Comparison of ENCODE assay signal across 19 cellular contexts in the genomic region with DNA sequence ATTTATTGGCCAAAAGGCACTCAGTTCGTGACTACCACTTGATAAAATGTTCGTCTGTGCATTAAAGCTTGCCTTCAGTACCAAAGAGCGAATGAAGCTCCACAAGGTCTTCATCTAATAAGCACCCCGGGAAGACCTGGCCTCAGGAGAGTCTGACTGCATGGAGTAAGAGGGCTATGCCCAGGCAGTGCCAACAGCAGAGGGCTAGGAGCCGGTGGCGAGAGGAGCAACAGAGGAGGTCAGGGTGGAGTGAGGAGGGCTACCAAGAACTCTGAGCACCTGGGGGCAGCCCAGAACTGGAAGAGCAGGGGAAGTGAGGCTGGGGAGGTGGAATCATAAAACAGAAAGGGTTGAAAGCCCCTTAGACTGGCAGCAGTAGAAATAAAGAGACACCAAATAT.
DNase-seq lines count a peak whose midpoint lies in the region; TF ChIP-seq lines count a peak whose summit lies in the region.
"Had no signal": no experiment of that assay in that cellular context is flagged by ENCODE, and none has a peak within 500 bp of the region (broad histone marks: within the 10 kb centered on the region; RNA-seq: fewer than 3 reads in every experiment).

No MANE protein-coding gene starts in this region.

- H2BK120ac ChIP-seq in trophoblast cell (ENCODE audit: insufficient read depth, low read length, poor library complexity) = no peak overlapping the region

- H3K14ac ChIP-seq in trophoblast cell (ENCODE audit: low read length) = no peak overlapping the region

- H3K4ac ChIP-seq in trophoblast cell (ENCODE audit: low read depth, low read length) = no peak overlapping the region

- H3K27ac ChIP-seq in C4-2B = peak overlapping the region; percentile 26; the same call in 1 of the 2 replicates
- no peak overlapping the region for H3K27ac ChIP-seq in esophagus muscularis mucosa (replicated peaks in 1 of 4)
- no peak overlapping the region for H3K27ac ChIP-seq in trophoblast cell (ENCODE audit: low read depth, low read length)
- no peak overlapping the region for H3K27ac ChIP-seq in sigmoid colon

- H3K9ac ChIP-seq in trophoblast cell (ENCODE audit: low read length) = no peak overlapping the region

- no peak overlapping the region for H4K91ac ChIP-seq in trophoblast cell (ENCODE audit: low read depth, low read length)

- H3K4me1 ChIP-seq in esophagus muscularis mucosa (peaks cover 9 to 30% (median 28%) of the 10 kb centered on the region in 4 donors), trophoblast cell (ENCODE audit: control insufficient read depth in 1 of 2, insufficient read depth in 2 of 2, low read length in 2 of 2) (peaks cover 9 to 10% of the 10 kb centered on the region in 2 experiments), sigmoid colon (peaks cover 0 to 25% (median 23%) of the 10 kb centered on the region in 4 donors)

- TF ChIP-seq POLR2A in NB4 (IDR thresholded peaks at IDR 0.05; ENCODE audit: extremely low read depth, insufficient read length) = no peak
- no peak for TF ChIP-seq POLR2A in esophagus muscularis mucosa (IDR thresholded peaks at IDR 0.05; ENCODE audit: low read depth)
- TF ChIP-seq POLR2A in sigmoid colon (IDR thresholded peaks at IDR 0.05) = no peak

- no peak overlapping the region for H2AFZ ChIP-seq in trophoblast cell (ENCODE audit: insufficient read depth, low read length, poor library complexity)

- no peak overlapping the region for H2AK5ac ChIP-seq in trophoblast cell (ENCODE audit: low read length)

- H4K12ac ChIP-seq in trophoblast cell (ENCODE audit: low read depth, low read length) = no peak overlapping the region

- TF ChIP-seq CTCF in C4-2B (conservative IDR thresholded peaks at IDR 0.05) (no peak), NB4 (IDR thresholded peaks at IDR 0.05; ENCODE audit: low read depth, low read length) (no peak), esophagus muscularis mucosa (IDR thresholded peaks at IDR 0.05) (no peak), sigmoid colon (IDR thresholded peaks at IDR 0.05) (no peak)

- no peak for TF ChIP-seq EP300 in esophagus muscularis mucosa (IDR thresholded peaks at IDR 0.05)
- no peak for TF ChIP-seq EP300 in sigmoid colon (IDR thresholded peaks at IDR 0.05)

- no peaks in the 10 kb centered on the region for H3K36me3 ChIP-seq in esophagus muscularis mucosa
- H3K36me3 ChIP-seq in trophoblast cell (ENCODE audit: control insufficient read depth in 1 of 2, insufficient read depth in 2 of 2, low read length in 2 of 2) = no peaks in the 10 kb centered on the region
- no peaks in the 10 kb centered on the region for H3K36me3 ChIP-seq in H7 (replicated peaks; ENCODE audit: control insufficient read depth, insufficient read depth, low read length)
- H3K36me3 ChIP-seq in sigmoid colon = no peaks in the 10 kb centered on the region

- intact Hi-C loops in esophagus muscularis mucosa (cut with DNase I) = loop anchor here (10.0 kb wide), 1 partner anchor 172 kb away; a partner anchor contains a TSS
- intact Hi-C loops in sigmoid colon (cut with DNase I) = loop anchor here (10.0 kb wide), 1 partner anchor 318 kb away; no protein-coding TSS in a partner anchor

- H3K23ac ChIP-seq in trophoblast cell (ENCODE audit: low read length) = no peak overlapping the region

- peaks cover 2% of the 10 kb centered on the region for H3K79me1 ChIP-seq in trophoblast cell (ENCODE audit: low read length)

- no peak overlapping the region for H4K8ac ChIP-seq in trophoblast cell (ENCODE audit: low read depth, low read length)

- H3K4me2 ChIP-seq in trophoblast cell (ENCODE audit: low read length) = no peak overlapping the region

- peak overlapping the region; percentile 52 for H2BK12ac ChIP-seq in trophoblast cell (ENCODE audit: low read length)

- H3K18ac ChIP-seq in trophoblast cell (ENCODE audit: low read length) = no peak overlapping the region

- H3K9me3 ChIP-seq in esophagus muscularis mucosa = peaks cover 0 to 7% (median 0%) of the 10 kb centered on the region in 4 donors
- peaks cover 2% of the 10 kb centered on the region for H3K9me3 ChIP-seq in trophoblast cell (ENCODE audit: insufficient read depth, low read depth, low read length)
- peaks cover 0 to 4% (median 0%) of the 10 kb centered on the region in 4 donors for H3K9me3 ChIP-seq in sigmoid colon

- no peak overlapping the region for H2BK5ac ChIP-seq in trophoblast cell (ENCODE audit: low read depth, low read length, poor library complexity)

- H3K4me3 ChIP-seq in NB4 (ENCODE audit: low read depth, low read length) = no peak overlapping the region
- no peak overlapping the region for H3K4me3 ChIP-seq in esophagus muscularis mucosa
- H3K4me3 ChIP-seq in trophoblast cell (ENCODE audit: low read depth, low read length) = no peak overlapping the region
- no peak overlapping the region for H3K4me3 ChIP-seq in H7 (ENCODE audit: insufficient read depth, low read depth, low read length)
- H3K4me3 ChIP-seq in sigmoid colon = no peak overlapping the region

- no peaks in the 10 kb centered on the region for H3K27me3 ChIP-seq in esophagus muscularis mucosa
- no peaks in the 10 kb centered on the region for H3K27me3 ChIP-seq in trophoblast cell (ENCODE audit: insufficient read depth, low read length)
- no peaks in the 10 kb centered on the region; the same call in 1 of the 2 replicates for H3K27me3 ChIP-seq in H7 (ENCODE audit: control insufficient read depth, insufficient read depth, low read length)
- H3K27me3 ChIP-seq in sigmoid colon = no peaks in the 10 kb centered on the region

- no peaks in the 10 kb centered on the region for H3K79me2 ChIP-seq in trophoblast cell (ENCODE audit: control insufficient read depth, insufficient read depth, low read length, poor library complexity)

- DNase-seq in NB4 (ENCODE audit: low read depth) (peak; percentile 17), esophagus muscularis mucosa (ENCODE audit: extremely low spot score) (peak; percentile 66), trophoblast cell (no peak), anterior cingulate cortex (lab: John Stamatoyannopoulos, UW) (no peak), H7 (no peak), sigmoid colon (no peak)
- DNase-seq: CD8-positive, alpha-beta T cell; DMS153; GOT3; HFFc6; Karpas-422; MV-4-11; NCI-H1417 treated with DMSO at 0.1 percent for 48 hours; NCI-H187; NCI-H446; NCI-H748 treated with DMSO at 0.1 percent for 48 hours; NK-92 treated with Interleukin-12 subunit alpha and Interleukin-12 subunit beta, amount 100 ng/mL, for 24 hours; SIG-M5 had no signal

- WGBS in esophagus muscularis mucosa = 93% methylated on average over 6 of the region's 6 CpGs
- no CpG with 5 or more reads among the region's 6 CpGs for WGBS in trophoblast cell (ENCODE audit: extremely low coverage, insufficient coverage, insufficient read length)
- WGBS in sigmoid colon, 2 donors = 96% methylated on average over 6 of the region's 6 CpGs

Comparison
In these comparisons a context has a peak if more than half of its experiments do, and no peak if none do; other contexts are left out.
1. DNase-seq: peak in NB4 (single experiment) and esophagus muscularis mucosa (single experiment); none in trophoblast cell (0 of 2), anterior cingulate cortex (0 of 58), H7 (single experiment) and sigmoid colon (single experiment).